In the genomic region with DNA sequence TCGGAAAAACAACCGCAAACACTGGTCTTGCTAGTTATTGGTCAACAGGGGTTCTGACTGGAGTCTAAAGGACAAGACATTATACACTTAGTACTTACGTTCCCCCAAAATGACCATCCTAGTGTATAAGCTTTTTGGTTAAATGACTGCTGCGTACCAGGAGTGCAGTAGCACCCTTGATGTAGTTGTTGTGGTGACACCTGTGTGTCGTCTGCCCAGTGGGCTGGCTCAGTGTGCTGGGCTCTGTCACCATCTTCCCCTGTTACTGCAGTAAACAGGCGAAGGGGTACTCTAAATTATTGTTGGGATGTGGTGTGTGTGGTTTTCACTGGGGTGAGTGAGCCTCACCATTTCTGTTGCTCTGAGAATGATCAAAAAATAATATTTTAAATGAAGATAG, we compare ENCODE assay signal across 14 cellular contexts.
DNase-seq lines count a peak whose midpoint lies in the region; ATAC-seq lines count a peak whose summit lies in the region.
"Had no signal": no experiment of that assay in that cellular context is flagged by ENCODE, and none has a peak within 500 bp of the region (broad histone marks: within the 10 kb centered on the region; RNA-seq: fewer than 3 reads in every experiment).

No MANE protein-coding gene starts in this region.

- H3K27ac Mint-ChIP-seq in activated T-cell treated with anti-CD3 and anti-CD28 coated beads, Interleukin-2, amount 50 U/mL, for 24 hours: peak overlapping the region; percentile 71

- H3K36me3 ChIP-seq in muscle layer of duodenum (ENCODE audit: control insufficient read depth in 1 of 2, insufficient read depth in 2 of 2, low read length in 2 of 2): no peaks in the 10 kb centered on the region
- H3K36me3 ChIP-seq: ovary had no signal

- no peak for DNase-seq in activated T-cell treated with anti-CD3 and anti-CD28 coated beads, Interleukin-2, amount 50 U/mL, for 24 hours
- no peak for DNase-seq in activated T-cell treated with anti-CD3 and anti-CD28 coated beads, Interleukin-2, amount 50 U/mL, for 1 hour
- DNase-seq in cerebellar cortex (ENCODE audit: low spot score) (peak; percentile 50), ACHN (no peak), DMS53 (lab: John Stamatoyannopoulos, UW) (no peak)
- DNase-seq: activated CD4-positive, alpha-beta T cell treated with anti-CD3 and anti-CD28 coated beads for 4 hours; activated T-cell treated with anti-CD3 and anti-CD28 coated beads, Interleukin-2, amount 50 U/mL, for 4 hours; CD8-positive, alpha-beta memory T cell; GF-D8; ovary had no signal

- peaks cover 19 to 35% of the 10 kb centered on the region in 2 donors for H3K4me1 ChIP-seq in muscle layer of duodenum (ENCODE audit: control insufficient read depth in 1 of 2, insufficient read depth in 2 of 2, low read length in 2 of 2)

- no peak overlapping the region for H3K4me3 ChIP-seq in muscle layer of duodenum (ENCODE audit: low read depth in 1 of 2, low read length in 2 of 2)
- H3K4me3 ChIP-seq: ovary had no signal

- H3K27me3 Mint-ChIP-seq in activated T-cell treated with anti-CD3 and anti-CD28 coated beads, Interleukin-2, amount 50 U/mL, for 24 hours: no peaks in the 10 kb centered on the region
- H3K27me3 Mint-ChIP-seq: CD8-positive, alpha-beta memory T cell had no signal

- H3K36me3 Mint-ChIP-seq in activated T-cell treated with anti-CD3 and anti-CD28 coated beads, Interleukin-2, amount 50 U/mL, for 24 hours (ENCODE audit: low read depth): peaks cover 26% of the 10 kb centered on the region

- no peak for ATAC-seq in HG02840 (IDR thresholded peaks at IDR 0.05; ENCODE audit: low FRiP score, unreplicated experiment)
- ATAC-seq: activated T-cell treated with anti-CD3 and anti-CD28 coated beads, Interleukin-2, amount 50 U/mL, for 4 hours had no signal

- H3K27ac ChIP-seq in muscle layer of duodenum (ENCODE audit: low read length) (peak overlapping the region; percentile 72), temporal lobe (ENCODE audit: low read depth, low read length) (peak overlapping the region; percentile 91)
- H3K27ac ChIP-seq: RWPE1 had no signal

- peaks cover 71% of the 10 kb centered on the region for H3K4me1 Mint-ChIP-seq in activated T-cell treated with anti-CD3 and anti-CD28 coated beads, Interleukin-2, amount 50 U/mL, for 24 hours (ENCODE audit: low read depth)

- H3K27me3 ChIP-seq in muscle layer of duodenum (ENCODE audit: low read depth, low read length): no peaks in the 10 kb centered on the region
- H3K27me3 ChIP-seq: ovary had no signal

- H3K9me3 Mint-ChIP-seq in activated T-cell treated with anti-CD3 and anti-CD28 coated beads, Interleukin-2, amount 50 U/mL, for 24 hours: no peaks in the 10 kb centered on the region
- H3K9me3 Mint-ChIP-seq: activated T-cell treated with anti-CD3 and anti-CD28 coated beads, Interleukin-2, amount 50 U/mL, for 4 hours; CD8-positive, alpha-beta memory T cell had no signal

- H3K4me3 Mint-ChIP-seq in activated T-cell treated with anti-CD3 and anti-CD28 coated beads, Interleukin-2, amount 50 U/mL, for 24 hours: no peak overlapping the region
- H3K4me3 Mint-ChIP-seq: activated T-cell treated with anti-CD3 and anti-CD28 coated beads, Interleukin-2, amount 50 U/mL, for 4 hours had no signal

- in situ Hi-C loops in ACHN (cut with HindIII; ENCODE audit: low pct_ligation_motif_present, low pct_unique_long_range_greater_than_20kb, low sequenced_read_pairs): no loop called here

- H3K9me3 ChIP-seq in muscle layer of duodenum (ENCODE audit: control insufficient read depth in 1 of 2, low read length in 2 of 2): no peaks in the 10 kb centered on the region
- H3K9me3 ChIP-seq: ovary had no signal
